8 cellular contexts compared by ENCODE assay signal in the genomic region with DNA sequence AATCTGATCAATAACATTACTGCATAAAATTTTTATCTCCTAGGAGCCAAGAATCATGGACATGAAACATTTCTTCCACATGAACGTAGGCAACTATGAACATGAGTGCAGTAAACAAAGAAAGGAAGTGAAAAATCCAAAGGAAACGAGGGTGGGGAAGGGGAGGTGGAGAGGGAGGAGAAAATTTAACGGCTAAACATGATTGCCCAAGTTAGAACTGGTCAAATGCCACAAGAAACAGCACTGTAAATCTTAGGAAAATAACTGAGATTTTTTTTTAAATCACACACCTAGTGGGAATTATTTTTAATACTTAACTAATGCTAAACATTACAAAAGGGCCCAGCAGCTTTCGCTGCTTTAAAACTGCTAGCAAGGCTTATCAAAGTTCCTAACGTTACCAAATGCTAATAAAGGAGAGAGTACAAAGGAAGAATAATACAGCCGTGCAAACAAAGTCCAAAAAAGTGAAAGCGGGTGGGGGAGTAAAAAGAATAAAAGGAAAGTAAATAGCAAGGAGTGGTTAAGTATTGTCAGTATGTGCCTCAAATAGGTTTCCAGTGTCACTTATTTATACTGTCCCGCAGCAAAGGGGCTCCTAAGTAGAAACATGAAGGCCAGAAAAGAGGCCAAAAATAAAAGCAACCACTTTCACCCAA. TPM values are rescaled to one million over a fixed set of nuclear protein-coding genes. Genes with fewer than 3 reads are reported as not detected.
DNase-seq lines count a peak whose midpoint lies in the region; ATAC-seq, FAIRE-seq and TF ChIP-seq lines count a peak whose summit lies in the region.

No MANE protein-coding gene starts in this region.

- H3K36me3 ChIP-seq in gastrocnemius medialis (peaks cover 0 to 12% of the 10 kb centered on the region in 2 donors), OCI-LY7 (ENCODE audit: insufficient read depth, low read length) (peaks cover 87% of the 10 kb centered on the region)

- no peaks in the 10 kb centered on the region for H3K27me3 ChIP-seq in gastrocnemius medialis

- TF ChIP-seq CTCF in fibroblast of mammary gland (conservative IDR thresholded peaks at IDR 0.05; ENCODE audit: control insufficient read depth, insufficient read depth, low read depth, low read length) (no peak), gastrocnemius medialis (IDR thresholded peaks at IDR 0.05 in 4 of 5, conservative IDR thresholded peaks at IDR 0.05 in 1 of 5) (no peak), OCI-LY7 (conservative IDR thresholded peaks at IDR 0.05; ENCODE audit: low read length) (no peak)

- H4K20me1 ChIP-seq in OCI-LY7 (ENCODE audit: insufficient read depth, low read length) = no peaks in the 10 kb centered on the region

- no peak for TF ChIP-seq POLR2A in gastrocnemius medialis (IDR thresholded peaks at IDR 0.05)

- no peaks in the 10 kb centered on the region for H3K9me2 ChIP-seq in OCI-LY7 (ENCODE audit: insufficient read depth, low read length)

- H3K4me3 ChIP-seq in fibroblast of mammary gland (ENCODE audit: control insufficient read depth, low read depth, low read length) = no peak overlapping the region
- H3K4me3 ChIP-seq in gastrocnemius medialis = peak overlapping the region in 2 of 4 donors; percentile 1 to 31
- H3K4me3 ChIP-seq in OCI-LY7 (ENCODE audit: low read depth, low read length, poor library complexity, severe bottlenecking) = no peak overlapping the region

- peak; percentile 60 for FAIRE-seq in GM19239 (lab: Jason Lieb, UNC)

- no peak for DNase-seq in GM19239 (ENCODE audit: insufficient read length, low spot score)
- DNase-seq in NOMO-1 treated with dmso at 0.1 percent for 144 hours (lab: John Stamatoyannopoulos, UW; ENCODE audit: unreplicated experiment) = peak; percentile 66
- peak; percentile 18 for DNase-seq in fibroblast of mammary gland (ENCODE audit: low read depth)
- no peak for DNase-seq in gastrocnemius medialis
- DNase-seq in stimulated activated CD4-positive, alpha-beta T cell treated with anti-CD3 and anti-CD28 coated beads, Interleukin-4, amount 100 ng/mL, for 24 hours = no peak
- no peak for DNase-seq in OCI-LY7 (ENCODE audit: low spot score)
- no peak for DNase-seq in H4 (ENCODE audit: low spot score)
- DNase-seq in activated CD4-positive, alpha-beta T cell treated with anti-CD3 and anti-CD28 coated beads for 4 hours = no peak

- in situ Hi-C loops in gastrocnemius medialis (cut with MboI; ENCODE audit: low sequenced_read_pairs in 4 of 4) = loop anchor here (5.0 to 25.0 kb wide), 5 partner anchors 144 to 424 kb away; a partner anchor contains a TSS

- H3K4me2 ChIP-seq in OCI-LY7 (ENCODE audit: low read length) = no peak overlapping the region

- POLR2A ChIA-PET in OCI-LY7 (lab: Charles Lee) = interaction anchor here (0.9 to 1.3 kb wide), 2 partner anchors 13 to 14 kb away, joined by 4 to 8 read pairs; a partner anchor contains a TSS

- peak overlapping the region in 3 of 4 donors; percentile 34 to 65 (median 55) for H3K27ac ChIP-seq in gastrocnemius medialis
- H3K27ac ChIP-seq in OCI-LY7 (ENCODE audit: low read depth, low read length, poor library complexity, severe bottlenecking) = no peak overlapping the region

- no peaks in the 10 kb centered on the region for H3K9me3 ChIP-seq in gastrocnemius medialis
- no peaks in the 10 kb centered on the region for H3K9me3 ChIP-seq in OCI-LY7 (ENCODE audit: low read length)

- BruUV-seq in OCI-LY7 (replicated peaks; lab: Mats Ljungman, UMichigan) = no TSS peak

- no peak for ATAC-seq in gastrocnemius medialis

- H3K4me1 ChIP-seq in gastrocnemius medialis (peaks cover 4 to 11% of the 10 kb centered on the region in 2 donors), OCI-LY7 (ENCODE audit: insufficient read depth, low read length, poor library complexity, severe bottlenecking) (peaks cover 10% of the 10 kb centered on the region)

- peaks cover 31% of the 10 kb centered on the region; the same call in 1 of the 2 replicates for H3K79me2 ChIP-seq in OCI-LY7 (ENCODE audit: insufficient read depth, low read depth, low read length)

- no peak overlapping the region for H2AFZ ChIP-seq in OCI-LY7 (ENCODE audit: low read length)

- CTCF ChIA-PET in OCI-LY7 (lab: Charles Lee; ENCODE audit: unreplicated experiment) = no interaction called here

- intact Hi-C loops in gastrocnemius medialis (cut with DNase I; ENCODE audit: low total_unique reads) (loop anchor here (5.0 kb wide), 2 partner anchors 144 to 424 kb away; a partner anchor contains a TSS), OCI-LY7 (cut with micrococcal nuclease; ENCODE audit: unreplicated experiment) (no loop called here)

RNA-seq across cellular contexts. Expression of a gene that starts 13.7 kb away (rescaled TPM):
- total RNA-seq in gastrocnemius medialis (10 to 100 TPM; 12.9 to 29.1 (median 18.7) TPM), OCI-LY7 (2022) (28.8 and 29.2 TPM in 2 replicates)
- total RNA-seq in OCI-LY7 (2014; rRNA removed; shearing (Covaris generic)) = 25.5 and 28.1 TPM in 2 replicates
- 24.9 and 29.1 TPM in 2 replicates for total RNA-seq in H4 (2014; rRNA removed; shearing (Covaris generic))

Comparison
In these comparisons a context has a peak if more than half of its experiments do, and no peak if none do; other contexts are left out.
1. DNase-seq: peak in NOMO-1 treated with dmso at 0.1 percent for 144 hours (single experiment) and fibroblast of mammary gland (single experiment); none in GM19239 (single experiment), gastrocnemius medialis (0 of 2), stimulated activated CD4-positive, alpha-beta T cell treated with anti-CD3 and anti-CD28 coated beads, Interleukin-4, amount 100 ng/mL, for 24 hours (single experiment), OCI-LY7 (single experiment), H4 (single experiment) and activated CD4-positive, alpha-beta T cell treated with anti-CD3 and anti-CD28 coated beads for 4 hours (0 of 2).